24 cellular contexts compared by ENCODE assay signal in the genomic region with DNA sequence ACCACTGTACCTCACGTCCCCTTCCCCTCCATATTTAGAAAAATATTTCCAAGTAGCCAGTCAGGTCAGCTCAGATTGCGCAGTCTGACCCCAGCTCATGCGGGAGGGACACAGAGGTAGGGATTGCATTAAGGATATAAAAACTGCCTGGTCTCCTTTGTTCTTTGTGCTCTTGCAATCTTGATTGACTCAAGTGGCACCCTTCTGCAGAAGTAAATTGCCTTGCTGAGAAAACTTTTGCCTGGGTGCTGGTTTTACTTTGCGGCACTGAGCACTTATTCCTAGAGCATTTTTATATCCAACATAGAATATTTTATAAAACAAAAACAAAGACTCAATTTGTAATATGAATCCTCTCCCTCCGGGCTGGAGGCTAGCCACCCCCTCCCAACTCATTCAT. TPM values are rescaled to one million over a fixed set of nuclear protein-coding genes. Genes with fewer than 3 reads are reported as not detected.
DNase-seq lines count a peak whose midpoint lies in the region; ATAC-seq, FAIRE-seq and TF ChIP-seq lines count a peak whose summit lies in the region.
"Had no signal": no experiment of that assay in that cellular context is flagged by ENCODE, and none has a peak within 500 bp of the region (broad histone marks: within the 10 kb centered on the region; RNA-seq: fewer than 3 reads in every experiment).

No MANE protein-coding gene starts in this region.

- no peak for TF ChIP-seq CTCF in A549 (IDR thresholded peaks at IDR 0.05)
- TF ChIP-seq CTCF in HCT116 (IDR thresholded peaks at IDR 0.05 in 2 of 3, conservative IDR thresholded peaks at IDR 0.05 in 1 of 3; ENCODE audit: borderline replicate concordance in 1 of 3, insufficient read depth in 1 of 3, low read depth in 2 of 3, low read length in 2 of 3), result no peak
- TF ChIP-seq CTCF in GM12878 (IDR thresholded peaks at IDR 0.05 in 2 of 3, conservative IDR thresholded peaks at IDR 0.05 in 1 of 3; ENCODE audit: control insufficient read depth in 2 of 3, extremely low read depth in 1 of 3, insufficient read depth in 1 of 3, low read depth in 3 of 3, low read length in 3 of 3), result no peak
- TF ChIP-seq CTCF in hepatocyte (IDR thresholded peaks at IDR 0.05; ENCODE audit: poor library complexity), result no peak
- TF ChIP-seq CTCF in transverse colon (IDR thresholded peaks at IDR 0.05), result no peak
- TF ChIP-seq CTCF in A673 (conservative IDR thresholded peaks at IDR 0.05; ENCODE audit: low read depth, low read length), result no peak
- TF ChIP-seq CTCF in lower lobe of right lung (IDR thresholded peaks at IDR 0.05), result no peak

- H2AFZ ChIP-seq in HCT116 (ENCODE audit: low read depth, low read length, poor library complexity, severe bottlenecking) (no peak overlapping the region), GM12878 (ENCODE audit: control insufficient read depth, low read depth, low read length) (no peak overlapping the region), hepatocyte (no peak overlapping the region)
- H2AFZ ChIP-seq: PC-9 had no signal

- CTCF ChIA-PET in A549 (lab: Yijun Ruan, JAX) (no interaction called here), HCT116 (lab: Charles Lee) (no interaction called here), GM12878 (lab: Yijun Ruan, JAX) (interaction anchor here (0.7 kb wide), 1 partner anchor 13 kb away, joined by 3 read pairs; no protein-coding TSS in a partner anchor), A673 (lab: Charles Lee) (no interaction called here)

- in situ Hi-C loops in GM12878 (cut with MboI), result no loop called here
- in situ Hi-C loops in transverse colon (cut with MboI; ENCODE audit: low pct_ligation_motif_present in 1 of 4, low pct_unique_long_range_greater_than_20kb in 1 of 4, low sequenced_read_pairs in 3 of 4), result no loop called here

- H3K36me3 ChIP-seq in HCT116 (ENCODE audit: control insufficient read depth in 1 of 2, insufficient read depth in 2 of 2, low read length in 2 of 2) (no peaks in the 10 kb centered on the region), GM12878 (ENCODE audit: control insufficient read depth in 2 of 2, insufficient read depth in 2 of 2, low read length in 1 of 2) (no peaks in the 10 kb centered on the region), hepatocyte (replicated peaks; ENCODE audit: insufficient read depth, low read depth) (no peaks in the 10 kb centered on the region), transverse colon (no peaks in the 10 kb centered on the region), A673 (ENCODE audit: insufficient read depth, low read length, poor library complexity, severe bottlenecking) (no peaks in the 10 kb centered on the region), lower lobe of right lung (no peaks in the 10 kb centered on the region)
- H3K36me3 ChIP-seq: MG63, SJSA1 had no signal

- ATAC-seq in A549 (no peak), HCT116 (no peak), GM12878 (no peak), lower lobe of right lung (no peak)
- ATAC-seq: CD8-positive, alpha-beta T cell had no signal

- no peaks in the 10 kb centered on the region for H3K27me3 ChIP-seq in HCT116 (ENCODE audit: insufficient read depth, low read length)
- H3K27me3 ChIP-seq in GM12878 (replicated peaks in 1 of 2; ENCODE audit: control insufficient read depth in 2 of 2, insufficient read depth in 2 of 2, low read length in 1 of 2), result no peaks in the 10 kb centered on the region
- no peaks in the 10 kb centered on the region for H3K27me3 ChIP-seq in hepatocyte
- H3K27me3 ChIP-seq in transverse colon, result no peaks in the 10 kb centered on the region
- no peaks in the 10 kb centered on the region for H3K27me3 ChIP-seq in A673 (replicated peaks; ENCODE audit: insufficient read depth, low read depth, low read length, poor library complexity)
- H3K27me3 ChIP-seq in lower lobe of right lung (ENCODE audit: low read depth), result no peaks in the 10 kb centered on the region
- H3K27me3 ChIP-seq: MG63, SJSA1 had no signal

- H3K27ac ChIP-seq in A549 (no peak overlapping the region), HCT116 (ENCODE audit: low read depth, low read length) (no peak overlapping the region), GM12878 (ENCODE audit: control insufficient read depth, insufficient read depth) (no peak overlapping the region), hepatocyte (peak overlapping the region; percentile 57), transverse colon (no peak overlapping the region), A673 (ENCODE audit: low read depth, low read length, poor library complexity, severe bottlenecking) (no peak overlapping the region), lower lobe of right lung (no peak overlapping the region)
- H3K27ac ChIP-seq: C4-2B, PC-9, SJSA1 had no signal

- TF ChIP-seq RAD21 in A549 (conservative IDR thresholded peaks at IDR 0.05 in 1 of 2, IDR thresholded peaks at IDR 0.05 in 1 of 2), result no peak
- no peak for TF ChIP-seq RAD21 in HCT116 (IDR thresholded peaks at IDR 0.05; ENCODE audit: low read depth)
- TF ChIP-seq RAD21 in GM12878 (IDR thresholded peaks at IDR 0.05; ENCODE audit: insufficient read depth, low read depth, low read length), result no peak

- no peak for TF ChIP-seq POLR2A in A549 (IDR thresholded peaks at IDR 0.05; ENCODE audit: low read length)
- no peak for TF ChIP-seq POLR2A in HCT116 (IDR thresholded peaks at IDR 0.05; ENCODE audit: borderline replicate concordance, extremely low read depth, insufficient read depth, insufficient read length)
- no peak for TF ChIP-seq POLR2A in GM12878 (IDR thresholded peaks at IDR 0.05; ENCODE audit: low read depth, low read length)
- TF ChIP-seq POLR2A in transverse colon (IDR thresholded peaks at IDR 0.05), result no peak

- H3K4me1 ChIP-seq in A549 (no peaks in the 10 kb centered on the region), HCT116 (ENCODE audit: control insufficient read depth in 1 of 2, insufficient read depth in 2 of 2, low read length in 2 of 2) (0 out of 4 replicates have a peak, but pooled peaks cover 0 to 5% of the 10 kb centered on the region in 2 experiments), GM12878 (ENCODE audit: control insufficient read depth, insufficient read depth, low read length) (no peaks in the 10 kb centered on the region), hepatocyte (ENCODE audit: insufficient read depth) (peaks cover 6% of the 10 kb centered on the region), transverse colon (no peaks in the 10 kb centered on the region), A673 (ENCODE audit: insufficient read depth, low read length, poor library complexity, severe bottlenecking) (no peaks in the 10 kb centered on the region), lower lobe of right lung (no peaks in the 10 kb centered on the region)
- H3K4me1 ChIP-seq: Caco-2 had no signal

- SMC1A ChIA-PET in GM12878 (lab: Charles Lee; ENCODE audit: uncharacterized antibody, unreplicated experiment), result interaction anchor here (2.0 kb wide), 1 partner anchor 11 kb away, joined by 8 read pairs; no protein-coding TSS in a partner anchor

- no peak for FAIRE-seq in A549 (lab: Jason Lieb, UNC)
- FAIRE-seq in GM12878 (lab: Jason Lieb, UNC), result no peak
- FAIRE-seq: GM12891 had no signal

- BruUV-seq in HCT116 (replicated peaks; lab: Mats Ljungman, UMichigan), result no TSS peak
- BruUV-seq in GM12878 (replicated peaks; lab: Mats Ljungman, UMichigan), result no TSS peak
- BruUV-seq in A673 (replicated peaks; lab: Mats Ljungman, UMichigan), result no TSS peak

- H4K20me1 ChIP-seq in HCT116 (ENCODE audit: insufficient read depth) (no peaks in the 10 kb centered on the region), GM12878 (ENCODE audit: control insufficient read depth, insufficient read depth) (no peaks in the 10 kb centered on the region), hepatocyte (ENCODE audit: insufficient read depth, poor library complexity, severe bottlenecking) (no peaks in the 10 kb centered on the region)

- H3K4me2 ChIP-seq in A549 (no peak overlapping the region), HCT116 (ENCODE audit: low read length) (no peak overlapping the region), GM12878 (ENCODE audit: control insufficient read depth, insufficient read depth) (no peak overlapping the region), hepatocyte (peak overlapping the region; percentile 2)
- H3K4me2 ChIP-seq: PC-9 had no signal

- H3K9me3 ChIP-seq in A549 (peaks cover 31% of the 10 kb centered on the region; the same call in 2 of the 3 replicates), HCT116 (ENCODE audit: control insufficient read depth in 1 of 2, insufficient read depth in 1 of 2, low read depth in 1 of 2, low read length in 2 of 2) (peaks cover 3 to 4% of the 10 kb centered on the region in 2 experiments; a peak in 1 of 4 replicates), GM12878 (replicated peaks; ENCODE audit: control insufficient read depth, insufficient read depth, low read length) (peaks cover 13% of the 10 kb centered on the region), hepatocyte (ENCODE audit: low read depth) (no peaks in the 10 kb centered on the region), transverse colon (peaks cover 16 to 22% of the 10 kb centered on the region in 2 donors), A673 (ENCODE audit: low read depth, low read length, poor library complexity, severe bottlenecking) (peaks cover 17% of the 10 kb centered on the region), lower lobe of right lung (peaks cover 22% of the 10 kb centered on the region)

- no peak for DNase-seq in A549 (ENCODE audit: low read depth in 1 of 2, low spot score in 1 of 2)
- no peak for DNase-seq in HCT116 (ENCODE audit: low read depth, low spot score)
- no peak for DNase-seq in GM12878 (ENCODE audit: low read depth, low spot score)
- no peak for DNase-seq in hepatocyte (ENCODE audit: low spot score)
- no peak for DNase-seq in transverse colon
- DNase-seq in A673 (ENCODE audit: low spot score), result no peak
- no peak for DNase-seq in lower lobe of right lung
- DNase-seq: Caco-2; CD8-positive, alpha-beta T cell; EL; GDM1; MG63; NCI-H1105 treated with DMSO at 0.1 percent for 48 hours; NCI-H2029; NCI-H446; NCI-H526; NCI-H82; NK-92 treated with Interleukin-12 subunit alpha and Interleukin-12 subunit beta, amount 100 ng/mL, for 24 hours; PC-9; Right ventricle myocardium superior; RPMI8226 had no signal

- no peak for TF ChIP-seq EP300 in A549 (IDR thresholded peaks at IDR 0.05)
- no peak for TF ChIP-seq EP300 in GM12878 (IDR thresholded peaks at IDR 0.05; ENCODE audit: borderline replicate concordance in 1 of 2, control insufficient read depth in 1 of 2, low read depth in 2 of 2, low read length in 2 of 2)
- TF ChIP-seq EP300 in transverse colon (IDR thresholded peaks at IDR 0.05; ENCODE audit: low read depth), result no peak

- WGBS in A549 (ENCODE audit: missing lambda C conversion rate), result 74% methylated on average over 5 of the region's 5 CpGs
- WGBS in GM12878 (ENCODE audit: insufficient coverage, insufficient replicate concordance, low lambda C conversion rate, missing lambda C conversion rate), result 89% methylated on average over 4 of the region's 5 CpGs
- 61% methylated on average over 5 of the region's 5 CpGs for WGBS in hepatocyte (ENCODE audit: low lambda C conversion rate, missing lambda C conversion rate)
- 78 to 87% methylated on average over 3 to 5 of the region's 5 CpGs for WGBS in transverse colon (ENCODE audit: low coverage in 1 of 2), 2 donors

- H3K9ac ChIP-seq in HCT116 (ENCODE audit: low read length) (no peak overlapping the region), GM12878 (ENCODE audit: control insufficient read depth, insufficient read depth, low read length) (no peak overlapping the region)

- H3K4me3 ChIP-seq in A549, result no peak overlapping the region
- H3K4me3 ChIP-seq in HCT116 (replicated peaks in 1 of 2; ENCODE audit: low read depth in 1 of 2, low read length in 2 of 2), result no peak overlapping the region
- no peak overlapping the region for H3K4me3 ChIP-seq in GM12878
- no peak overlapping the region for H3K4me3 ChIP-seq in hepatocyte
- no peak overlapping the region for H3K4me3 ChIP-seq in transverse colon
- no peak overlapping the region for H3K4me3 ChIP-seq in A673 (ENCODE audit: low read depth, low read length, poor library complexity, severe bottlenecking)
- no peak overlapping the region for H3K4me3 ChIP-seq in lower lobe of right lung
- H3K4me3 ChIP-seq: MG63, PC-9, SJSA1 had no signal

- intact Hi-C loops in HCT116 (cut with micrococcal nuclease) (no loop called here), GM12878 (cut with micrococcal nuclease; ENCODE audit: unreplicated experiment) (no loop called here), transverse colon (cut with DNase I; ENCODE audit: low total_unique reads) (no loop called here), A673 (cut with micrococcal nuclease; ENCODE audit: unreplicated experiment) (no loop called here), lower lobe of right lung (cut with DNase I) (no loop called here)

- POLR2A ChIA-PET in A549 (lab: Yijun Ruan, JAX), result no interaction called here
- POLR2A ChIA-PET in HCT116 (lab: Charles Lee), result no interaction called here
- POLR2A ChIA-PET in GM12878 (lab: Charles Lee), result no interaction called here
- POLR2A ChIA-PET in A673 (lab: Charles Lee; ENCODE audit: low non-redundant PET), result no interaction called here

- H3K9me2 ChIP-seq in HCT116 (ENCODE audit: insufficient read depth), result no peaks in the 10 kb centered on the region
- H3K9me2 ChIP-seq in hepatocyte (replicated peaks; ENCODE audit: insufficient read depth), result no peaks in the 10 kb centered on the region

- RAD21 ChIA-PET in HCT116 (lab: Charles Lee; ENCODE audit: low non-redundant PET in 1 of 2, low total read pairs in 2 of 2, uncharacterized antibody in 2 of 2, unreplicated experiment in 2 of 2), result no interaction called here
- RAD21 ChIA-PET in GM12878 (lab: Charles Lee; ENCODE audit: unreplicated experiment), result interaction anchor here (1.4 kb wide), 1 partner anchor 8 kb away, joined by 4 read pairs; no protein-coding TSS in a partner anchor

- no peaks in the 10 kb centered on the region for H3K79me2 ChIP-seq in HCT116 (ENCODE audit: insufficient read depth, low read length)
- no peaks in the 10 kb centered on the region for H3K79me2 ChIP-seq in GM12878 (ENCODE audit: control insufficient read depth, insufficient read depth, low read length)
- no peaks in the 10 kb centered on the region for H3K79me2 ChIP-seq in hepatocyte

RNA-seq across cellular contexts. Expression of gene BTD, which starts 54.8 kb away (rescaled TPM):
- polyA plus RNA-seq in A549 (2011; rRNA removed), result 17.8 and 23.7 TPM in 2 replicates
- 12.0 and 12.6 TPM in 2 replicates for polyA plus RNA-seq in A549 (2012; cell fraction: cytosol; rRNA removed)
- 16.0 and 19.0 TPM in 2 replicates for polyA plus RNA-seq in A549 (2012; cell fraction: nucleus; rRNA removed)
- polyA plus RNA-seq in A549 (2017; fragmentation: RNase III; extraction: RNeasy Plus Mini Kit Qiagen cat#74134 plus additional on column Dnase treatment), result 13.4 to 17.6 TPM (median 16.5 TPM) in 3 replicates
- 26.1 and 30.0 TPM in 2 replicates for polyA minus RNA-seq in A549 (2011; rRNA and poly(A)+ RNA removed)
- total RNA-seq in HCT116 (2021; ENCODE audit: unreplicated experiment), result 5.0 TPM
- polyA plus RNA-seq in HCT116 (2012), result 5.3 and 6.7 TPM in 2 replicates
- total RNA-seq in GM12878 (2013; cell fraction: nucleolus; rRNA removed), result 6.9 and 10.1 TPM in 2 replicates
- total RNA-seq in GM12878 (2014; rRNA removed), result 4.6 and 5.0 TPM in 2 replicates
- 2.9 and 3.4 TPM in 2 replicates for total RNA-seq in GM12878 (2014; rRNA removed; fragmentation: Illumina TruSeq; extraction: Trizol)
- 4.0 and 4.5 TPM in 2 replicates for total RNA-seq in GM12878 (2021)
- polyA plus RNA-seq in GM12878 (2011; ENCODE audit: low read depth), result 6.5 TPM
- polyA plus RNA-seq in GM12878 (2011; rRNA removed), result 9.4 and 10.3 TPM in 2 replicates
- 9.5 and 11.8 TPM in 2 replicates for polyA plus RNA-seq in GM12878 (2011; cell fraction: cytosol; rRNA removed)
- polyA plus RNA-seq in GM12878 (2011; cell fraction: nucleus; rRNA removed), result 4.6 and 6.4 TPM in 2 replicates
- polyA plus RNA-seq in GM12878 (2012), result 3.4 and 4.4 TPM in 2 replicates
- polyA plus RNA-seq in GM12878 (2014; fragmentation: Illumina TruSeq; extraction: Trizol), result 3.9 and 5.6 TPM in 2 replicates
- 1 to 10 TPM; 6.1 to 9.2 TPM for polyA plus RNA-seq in GM12878 (2014; fragmentation: Nextera tagmentation; extraction: Ambion mirVana)
- polyA plus RNA-seq in GM12878 (2014; rRNA removed), result 3.5 and 5.7 TPM in 2 replicates
- polyA plus RNA-seq in GM12878 (2016; fragmentation: Nextera tagmentation; extraction: Ambion mirVana), result 1 to 10 TPM; 4.6 to 5.5 TPM
- polyA minus RNA-seq in GM12878 (2011; rRNA and poly(A)+ RNA removed), result 12.8 and 14.2 TPM in 2 replicates
- 2.7 and 3.6 TPM in 2 replicates for polyA minus RNA-seq in GM12878 (2011; cell fraction: cytosol; rRNA and poly(A)+ RNA removed)
- 8.3 and 10.5 TPM in 2 replicates for polyA minus RNA-seq in GM12878 (2011; cell fraction: nucleus; rRNA and poly(A)+ RNA removed)
- total RNA-seq in hepatocyte, result 37.6 and 37.9 TPM in 2 replicates
- polyA plus RNA-seq in hepatocyte, result 28.4 and 30.2 TPM in 2 replicates
- total RNA-seq in transverse colon, result 10 to 100 TPM; 21.3 to 49.6 (median 36.3) TPM
- total RNA-seq in A673 (2021), result 5.6 and 7.6 TPM in 2 replicates
- total RNA-seq in lower lobe of right lung, result 24.2 TPM

RNA-seq across cellular contexts. Expression of gene HACL1, which starts 55.0 kb away (rescaled TPM):
- polyA plus RNA-seq in A549 (2011; rRNA removed) (51.0 and 69.0 TPM in 2 replicates), A549 (2017; fragmentation: RNase III; extraction: RNeasy Plus Mini Kit Qiagen cat#74134 plus additional on column Dnase treatment) (24.3 to 26.5 TPM (median 26.3 TPM) in 3 replicates), GM12878 (2011; rRNA removed) (42.6 and 51.2 TPM in 2 replicates), GM12878 (2014; fragmentation: Illumina TruSeq; extraction: Trizol) (24.5 and 28.5 TPM in 2 replicates), GM12878 (2014; fragmentation: Nextera tagmentation; extraction: Ambion mirVana) (10 to 100 TPM; 34.1 to 40.3 TPM), GM12878 (2014; rRNA removed) (18.0 and 19.4 TPM in 2 replicates), GM12878 (2016; fragmentation: Nextera tagmentation; extraction: Ambion mirVana) (10 to 100 TPM; 45.8 to 48.7 TPM), hepatocyte (18.7 and 21.6 TPM in 2 replicates)
- 28.4 and 29.5 TPM in 2 replicates for polyA plus RNA-seq in A549 (2012; cell fraction: cytosol; rRNA removed)
- 23.1 and 32.1 TPM in 2 replicates for polyA plus RNA-seq in A549 (2012; cell fraction: nucleus; rRNA removed)
- 45.8 and 68.3 TPM in 2 replicates for polyA minus RNA-seq in A549 (2011; rRNA and poly(A)+ RNA removed)
- total RNA-seq in HCT116 (2021; ENCODE audit: unreplicated experiment) (20.5 TPM), GM12878 (2014; rRNA removed) (21.4 and 24.4 TPM in 2 replicates), GM12878 (2014; rRNA removed; fragmentation: Illumina TruSeq; extraction: Trizol) (26.2 and 28.3 TPM in 2 replicates), GM12878 (2021) (23.8 and 27.7 TPM in 2 replicates), hepatocyte (23.0 and 25.3 TPM in 2 replicates), transverse colon (10 to 100 TPM in 3 of 4 donors, 1 to 10 TPM in 1; 7.5 to 21.3 (median 17.1) TPM), A673 (2021) (18.6 and 22.0 TPM in 2 replicates), lower lobe of right lung (21.2 TPM)
- polyA plus RNA-seq in HCT116 (2012), result 18.7 and 18.9 TPM in 2 replicates
- total RNA-seq in GM12878 (2013; cell fraction: nucleolus; rRNA removed), result 97.4 and 107 TPM in 2 replicates
- polyA plus RNA-seq in GM12878 (2011; ENCODE audit: low read depth), result 13.7 TPM
- polyA plus RNA-seq in GM12878 (2011; cell fraction: cytosol; rRNA removed), result 29.7 and 37.3 TPM in 2 replicates
- 36.6 and 36.9 TPM in 2 replicates for polyA plus RNA-seq in GM12878 (2011; cell fraction: nucleus; rRNA removed)
- polyA plus RNA-seq in GM12878 (2012), result 18.5 and 18.9 TPM in 2 replicates
- 59.0 and 62.4 TPM in 2 replicates for polyA minus RNA-seq in GM12878 (2011; rRNA and poly(A)+ RNA removed)
- polyA minus RNA-seq in GM12878 (2011; cell fraction: cytosol; rRNA and poly(A)+ RNA removed), result 9.0 and 19.4 TPM in 2 replicates
- polyA minus RNA-seq in GM12878 (2011; cell fraction: nucleus; rRNA and poly(A)+ RNA removed), result 72.8 and 89.1 TPM in 2 replicates

Comparison
In these comparisons a context has a peak if more than half of its experiments do, and no peak if none do; other contexts are left out.
1. Of the 24 proteins assayed by ChIP-seq in both GM12878 and A549: peak only in GM12878: none; only in A549: HDAC2 and KDM1A; in both: none; in neither: 22.